In genomic region chr20:49729780-49730179, GRCh38 we compare ENCODE assay signal across 19 cellular contexts. TPM values are rescaled to one million over a fixed set of nuclear protein-coding genes. Genes with fewer than 3 reads are reported as not detected.
DNase-seq lines count a peak whose midpoint lies in the region; ATAC-seq and TF ChIP-seq lines count a peak whose summit lies in the region.
"Had no signal": no experiment of that assay in that cellular context is flagged by ENCODE, and none has a peak within 500 bp of the region (broad histone marks: within the 10 kb centered on the region; RNA-seq: fewer than 3 reads in every experiment).

No MANE protein-coding gene starts in this region.

- H3K36me3 ChIP-seq in PC-9 (ENCODE audit: low read depth) = no peaks in the 10 kb centered on the region
- H3K36me3 ChIP-seq: BE2C, right lobe of liver, SJCRH30 had no signal

- peaks cover 64% of the 10 kb centered on the region for H3K4me1 ChIP-seq in PC-9 (replicated peaks; ENCODE audit: insufficient read depth)
- H3K4me1 ChIP-seq: BE2C had no signal

- no peak overlapping the region for H2AFZ ChIP-seq in PC-9

- no peaks in the 10 kb centered on the region for H3K27me3 ChIP-seq in PC-9 (ENCODE audit: insufficient read depth, low read depth)
- H3K27me3 ChIP-seq: BE2C, right lobe of liver, SJCRH30, testis had no signal

- H3K27ac ChIP-seq in PC-9 = peak overlapping the region; percentile 94
- H3K27ac ChIP-seq: right lobe of liver, SJCRH30, testis had no signal

- intact Hi-C loops in PC-9 (cut with micrococcal nuclease; ENCODE audit: unreplicated experiment) = no loop called here

- DNase-seq in EH (ENCODE audit: low read depth) = peak; percentile 86
- no peak for DNase-seq in PC-9
- peak; percentile 35 for DNase-seq in fibroblast of mammary gland (ENCODE audit: low read depth)
- DNase-seq in skeletal muscle cell (ENCODE audit: low read depth) = peak; percentile 23
- no peak for DNase-seq in NOMO-1 treated with dmso at 0.1 percent for 144 hours (lab: John Stamatoyannopoulos, UW; ENCODE audit: unreplicated experiment)
- no peak for DNase-seq in NCI-H82 (lab: John Stamatoyannopoulos, UW)
- no peak for DNase-seq in NK-92 (lab: John Stamatoyannopoulos, UW; ENCODE audit: unreplicated experiment)
- DNase-seq: activated CD4-positive, alpha-beta T cell treated with anti-CD3 and anti-CD28 coated beads for 48 hours; BE2C; KBM-7; mammary epithelial cell; MV-4-11; NCI-H1694 treated with DMSO at 0.1 percent for 48 hours; NCI-H345; occipital lobe; right lobe of liver; SJCRH30; testis had no signal

- ATAC-seq in HG03108 (IDR thresholded peaks at IDR 0.05; ENCODE audit: unreplicated experiment) = no peak
- ATAC-seq: right lobe of liver had no signal

- no TSS peak for BruUV-seq in PC-9 (replicated peaks; lab: Mats Ljungman, UMichigan)

- H4K20me1 ChIP-seq in PC-9 (ENCODE audit: insufficient read depth) = no peaks in the 10 kb centered on the region

- CTCF ChIA-PET in PC-9 (lab: Charles Lee) = interaction anchor here (0.6 kb wide), 2 partner anchors 46 to 115 kb away, joined by 9 to 27 read pairs; no protein-coding TSS in a partner anchor

- peak overlapping the region; percentile 42 for H3K4me2 ChIP-seq in PC-9

- POLR2A ChIA-PET in PC-9 (lab: Charles Lee; ENCODE audit: unreplicated experiment) = no interaction called here

- TF ChIP-seq CTCF in PC-9 (conservative IDR thresholded peaks at IDR 0.05) (no peak), fibroblast of mammary gland (conservative IDR thresholded peaks at IDR 0.05; ENCODE audit: control insufficient read depth, insufficient read depth, low read depth, low read length) (no peak)

- H3K79me2 ChIP-seq in PC-9 (ENCODE audit: low read depth) = peaks cover 3% of the 10 kb centered on the region; the same call in 1 of the 2 replicates

- peaks cover 53% of the 10 kb centered on the region for H3F3A ChIP-seq in PC-9 (ENCODE audit: insufficient read depth, low read depth)

- H3K4me3 ChIP-seq in PC-9 = no peak overlapping the region
- H3K4me3 ChIP-seq in fibroblast of mammary gland (ENCODE audit: control insufficient read depth, low read depth, low read length) = no peak overlapping the region
- no peak overlapping the region for H3K4me3 ChIP-seq in skeletal muscle cell (ENCODE audit: low read depth, low read length)
- H3K4me3 ChIP-seq: right lobe of liver, SJCRH30, testis had no signal

- no peaks in the 10 kb centered on the region for H3K9me2 ChIP-seq in PC-9 (ENCODE audit: insufficient read depth)

- peaks cover 3% of the 10 kb centered on the region; the same call in 1 of the 2 replicates for H3K9me3 ChIP-seq in PC-9 (ENCODE audit: insufficient read depth, low read depth)
- H3K9me3 ChIP-seq: right lobe of liver, SJCRH30, testis had no signal

RNA-seq across cellular contexts. Expression of gene B4GALT5, which starts 16.1 kb away (rescaled TPM):
- 61.7 and 63.1 TPM in 2 replicates for total RNA-seq in PC-9 (2021)

Comparison
In these comparisons a context has a peak if more than half of its experiments do, and no peak if none do; other contexts are left out.
1. DNase-seq: peak in EH (single experiment), fibroblast of mammary gland (single experiment) and skeletal muscle cell (single experiment); none in PC-9 (0 of 2), NOMO-1 treated with dmso at 0.1 percent for 144 hours (single experiment), NCI-H82 (single experiment) and NK-92 (single experiment).